In genomic region chr2:191560594-191560993, GRCh38 we compare ENCODE assay signal across 15 cellular contexts.
"Had no signal": no experiment of that assay in that cellular context is flagged by ENCODE, and none has a peak within 500 bp of the region (broad histone marks: within the 10 kb centered on the region; RNA-seq: fewer than 3 reads in every experiment).

No MANE protein-coding gene starts in this region.

- ATAC-seq: activated T-helper 17 cell treated with anti-CD3 and anti-CD28 coated beads, Interleukin-2, amount 50 U/mL, for 72 hours; heart left ventricle; natural killer cell; stimulated activated naive CD8-positive, alpha-beta T cell treated with anti-CD3 and anti-CD28 coated beads, Interleukin-15, Interleukin-2, amounts not matched to agents 100 U/mL and 50 U/mL, for 24 hours had no signal

- H3K4me3 ChIP-seq: breast epithelium, heart left ventricle, right atrium auricular region had no signal

- H3K4me1 ChIP-seq: breast epithelium, right atrium auricular region had no signal

- H3K27me3 ChIP-seq: breast epithelium, right atrium auricular region had no signal

- H3K9me3 ChIP-seq: breast epithelium, heart left ventricle, right atrium auricular region had no signal

- H3K36me3 ChIP-seq: breast epithelium, heart left ventricle, right atrium auricular region had no signal

- H3K27ac ChIP-seq: breast epithelium, heart left ventricle, right atrium auricular region had no signal

- DNase-seq: activated CD4-positive, CD25-positive, alpha-beta regulatory T cell treated with anti-CD3 and anti-CD28 coated beads, Interleukin-2, amount 50 U/mL, for 72 hours; activated naive CD4-positive, alpha-beta T cell treated with Interleukin-2 at 50 U/mL for 16 hours; activated T-cell treated with anti-CD3 and anti-CD28 coated beads for 4 hours; aorta; effector memory CD4-positive, alpha-beta T cell; heart left ventricle; immature natural killer cell; mesenchymal stem cell; natural killer cell; stimulated activated naive CD8-positive, alpha-beta T cell treated with anti-CD3 and anti-CD28 coated beads, Interleukin-15, Interleukin-2, amounts not matched to agents 100 U/mL and 50 U/mL, for 24 hours; T-helper 9 cell; trophoblast cell had no signal
